Comparison of ENCODE assay signal across 10 cellular contexts in genomic region chr2:240925576-240926515, GRCh38. TPM values are rescaled to one million over a fixed set of nuclear protein-coding genes. Genes with fewer than 3 reads are reported as not detected.
DNase-seq lines count a peak whose midpoint lies in the region; ATAC-seq and TF ChIP-seq lines count a peak whose summit lies in the region.
"Had no signal": no experiment of that assay in that cellular context is flagged by ENCODE, and none has a peak within 500 bp of the region (broad histone marks: within the 10 kb centered on the region; RNA-seq: fewer than 3 reads in every experiment).

No MANE protein-coding gene starts in this region.

- H3K9me3 ChIP-seq in esophagus squamous epithelium: no peaks in the 10 kb centered on the region

- H3K27me3 ChIP-seq in esophagus squamous epithelium: peaks cover 0 to 10% (median 0%) of the 10 kb centered on the region in 4 donors

- no peak for TF ChIP-seq POLR2A in esophagus squamous epithelium (IDR thresholded peaks at IDR 0.05)

- H3K36me3 ChIP-seq in esophagus squamous epithelium: no peaks in the 10 kb centered on the region

- TF ChIP-seq CTCF in esophagus squamous epithelium (IDR thresholded peaks at IDR 0.05): no peak

- ATAC-seq in left lobe of liver (peak; percentile 41), HG02970 (IDR thresholded peaks at IDR 0.05; ENCODE audit: low FRiP score, unreplicated experiment) (no peak)

- WGBS in esophagus squamous epithelium, 2 donors: 93% methylated on average over 3 of the region's 29 CpGs; no CpG with 5 or more reads in 1 of the 2 donors

- no peak overlapping the region for H3K27ac ChIP-seq in esophagus squamous epithelium

- H3K4me1 ChIP-seq in esophagus squamous epithelium: peaks cover 14 to 27% (median 17%) of the 10 kb centered on the region in 3 donors

- intact Hi-C loops in esophagus squamous epithelium (cut with DNase I): no loop called here

- H3K4me3 ChIP-seq in esophagus squamous epithelium: no peak overlapping the region

- DNase-seq in NCI-H748 (lab: John Stamatoyannopoulos, UW; ENCODE audit: unreplicated experiment) (peak; percentile 30), NCI-H748 treated with DMSO at 0.1 percent for 48 hours (lab: John Stamatoyannopoulos, UW) (no peak), left lobe of liver (ENCODE audit: low spot score) (no peak), esophagus squamous epithelium (lab: John Stamatoyannopoulos, UW) (no peak), NCI-H1930 (lab: John Stamatoyannopoulos, UW) (no peak)
- peak; percentile 43 for DNase-seq in activated CD8-positive, alpha-beta memory T cell treated with anti-CD3 and anti-CD28 coated beads, Interleukin-2, amount 50 U/mL, for 48 hours
- DNase-seq in stimulated activated CD8-positive, alpha-beta memory T cell treated with anti-CD3 and anti-CD28 coated beads, Interleukin-4, amount 100 ng/mL, for 48 hours: peak; percentile 13
- DNase-seq: glutamatergic neuron had no signal

RNA-seq across cellular contexts. Expression of gene CROCC2, which starts 19.7 kb away (rescaled TPM):
- 0.05 TPM for total RNA-seq in left lobe of liver
- total RNA-seq in esophagus squamous epithelium: not detected

RNA-seq across cellular contexts. Expression of gene MAB21L4, which starts 29.9 kb away (rescaled TPM):
- total RNA-seq in left lobe of liver: 19.3 TPM
- total RNA-seq in esophagus squamous epithelium: 100 to 1,000 TPM; 105 to 440 (median 163) TPM
- total RNA-seq: skeletal muscle tissue had no signal

RNA-seq across cellular contexts. Expression of gene AGXT, which starts 57.2 kb away (rescaled TPM):
- total RNA-seq in left lobe of liver (1,805 TPM), esophagus squamous epithelium (not detected)
- total RNA-seq: skeletal muscle tissue had no signal

Comparison
In these comparisons a context has a peak if more than half of its experiments do, and no peak if none do; other contexts are left out.
1. DNase-seq: peak in NCI-H748 (single experiment), activated CD8-positive, alpha-beta memory T cell treated with anti-CD3 and anti-CD28 coated beads, Interleukin-2, amount 50 U/mL, for 48 hours (single experiment) and stimulated activated CD8-positive, alpha-beta memory T cell treated with anti-CD3 and anti-CD28 coated beads, Interleukin-4, amount 100 ng/mL, for 48 hours (single experiment); none in NCI-H748 treated with DMSO at 0.1 percent for 48 hours (single experiment), left lobe of liver (single experiment), esophagus squamous epithelium (single experiment) and NCI-H1930 (0 of 2).
2. RNA of gene AGXT, which starts 57.2 kb away (total RNA-seq): 1,805 TPM in left lobe of liver (single experiment); not detected in esophagus squamous epithelium; every median in the first group is over 1,000 times any median in the second.